Comparison of ENCODE assay signal across 23 cellular contexts in genomic region chr9:109242751-109243150, GRCh38.
A peak's percentile ranks its signal among the peaks of the same experiment; 100 is the strongest.
DNase-seq lines count a peak whose midpoint lies in the region; ATAC-seq and TF ChIP-seq lines count a peak whose summit lies in the region.
"Had no signal": no experiment of that assay in that cellular context is flagged by ENCODE, and none has a peak within 500 bp of the region (broad histone marks: within the 10 kb centered on the region; RNA-seq: fewer than 3 reads in every experiment).

No MANE protein-coding gene starts in this region.

- H3K4me1 ChIP-seq in thyroid gland (peaks cover 37 to 50% of the 10 kb centered on the region in 2 donors), A673 (ENCODE audit: insufficient read depth, low read length, poor library complexity, severe bottlenecking) (no peaks in the 10 kb centered on the region)

- H3K27ac ChIP-seq in thyroid gland (peak overlapping the region; percentile 30 to 46 (median 39)), A673 (ENCODE audit: low read depth, low read length, poor library complexity, severe bottlenecking) (no peak overlapping the region)
- H3K27ac ChIP-seq: BLaER1 treated with 17β-estradiol and CSF1 and Interleukin-3, amounts not matched to agents 10 nM and 100 nM; RWPE1 had no signal

- ATAC-seq in GM19397 (IDR thresholded peaks at IDR 0.05; ENCODE audit: unreplicated experiment) = no peak
- ATAC-seq: Panc1 had no signal

- no peaks in the 10 kb centered on the region for H3K27me3 ChIP-seq in thyroid gland
- H3K27me3 ChIP-seq in A673 (replicated peaks; ENCODE audit: insufficient read depth, low read depth, low read length, poor library complexity) = peaks cover 4% of the 10 kb centered on the region

- TF ChIP-seq CTCF in thyroid gland (IDR thresholded peaks at IDR 0.05) (no peak), A673 (conservative IDR thresholded peaks at IDR 0.05; ENCODE audit: low read depth, low read length) (no peak)

- BruUV-seq in A673 (replicated peaks; lab: Mats Ljungman, UMichigan) = no TSS peak

- CTCF ChIA-PET in A673 (lab: Charles Lee) = interaction anchor here (0.6 kb wide), 1 partner anchor 36 kb away, joined by 9 read pairs; no protein-coding TSS in a partner anchor

- H3K4me3 ChIP-seq in thyroid gland (replicated peaks in 1 of 3) (no peak overlapping the region), A673 (ENCODE audit: low read depth, low read length, poor library complexity, severe bottlenecking) (no peak overlapping the region)
- H3K4me3 ChIP-seq: BLaER1 treated with 17β-estradiol and CSF1 and Interleukin-3, amounts not matched to agents 10 nM and 100 nM had no signal

- POLR2A ChIA-PET in A673 (lab: Charles Lee; ENCODE audit: low non-redundant PET) = no interaction called here

- H3K9me3 ChIP-seq in thyroid gland (no peaks in the 10 kb centered on the region), A673 (ENCODE audit: low read depth, low read length, poor library complexity, severe bottlenecking) (no peaks in the 10 kb centered on the region)
- H3K9me3 ChIP-seq: BLaER1 treated with 17β-estradiol and CSF1 and Interleukin-3, amounts not matched to agents 10 nM and 100 nM had no signal

- DNase-seq in D341Med (ENCODE audit: low spot score) = peak; percentile 48
- DNase-seq in NCI-H524 treated with DMSO at 0.1 percent for 48 hours (lab: John Stamatoyannopoulos, UW) = peak; percentile 34
- DNase-seq in cerebellar cortex (ENCODE audit: low spot score) = peak; percentile 54
- DNase-seq in thyroid gland = peak in 1 of 2 donors; percentile 50
- no peak for DNase-seq in A673 (ENCODE audit: low spot score)
- DNase-seq in pons (ENCODE audit: low spot score) = no peak
- DNase-seq: CD4-positive, alpha-beta T cell; DMS79; EL; GF-D8; NCI-H1092; NCI-H1417 treated with DMSO at 0.1 percent for 48 hours; NCI-H1694 treated with DMSO at 0.1 percent for 48 hours; NCI-H2081; NCI-H2171; NCI-H345; NCI-H510A treated with DMSO at 0.1 percent for 48 hours; NCI-H774; SHP77 had no signal

- 47 to 57% methylated on average over 2 of the region's 2 CpGs for WGBS in thyroid gland, 2 donors

- no peak for TF ChIP-seq POLR2A in thyroid gland (IDR thresholded peaks at IDR 0.05)

- intact Hi-C loops in thyroid gland (cut with DNase I) = no loop called here
- intact Hi-C loops in A673 (cut with micrococcal nuclease; ENCODE audit: unreplicated experiment) = loop anchor here (5.0 to 10.0 kb wide), 4 partner anchors 80 to 280 kb away; partner anchors contain the start of gene EPB41L4B

- H3K36me3 ChIP-seq in thyroid gland (no peaks in the 10 kb centered on the region), A673 (ENCODE audit: insufficient read depth, low read length, poor library complexity, severe bottlenecking) (no peaks in the 10 kb centered on the region)
- H3K36me3 ChIP-seq: BLaER1 treated with 17β-estradiol and CSF1 and Interleukin-3, amounts not matched to agents 10 nM and 100 nM had no signal

Comparison
In these comparisons a context has a peak if more than half of its experiments do, and no peak if none do; other contexts are left out.
1. DNase-seq: peak in D341Med (single experiment), NCI-H524 treated with DMSO at 0.1 percent for 48 hours (single experiment) and cerebellar cortex (single experiment); none in A673 (single experiment) and pons (single experiment).